10 cellular contexts compared by ENCODE assay signal in the genomic region with DNA sequence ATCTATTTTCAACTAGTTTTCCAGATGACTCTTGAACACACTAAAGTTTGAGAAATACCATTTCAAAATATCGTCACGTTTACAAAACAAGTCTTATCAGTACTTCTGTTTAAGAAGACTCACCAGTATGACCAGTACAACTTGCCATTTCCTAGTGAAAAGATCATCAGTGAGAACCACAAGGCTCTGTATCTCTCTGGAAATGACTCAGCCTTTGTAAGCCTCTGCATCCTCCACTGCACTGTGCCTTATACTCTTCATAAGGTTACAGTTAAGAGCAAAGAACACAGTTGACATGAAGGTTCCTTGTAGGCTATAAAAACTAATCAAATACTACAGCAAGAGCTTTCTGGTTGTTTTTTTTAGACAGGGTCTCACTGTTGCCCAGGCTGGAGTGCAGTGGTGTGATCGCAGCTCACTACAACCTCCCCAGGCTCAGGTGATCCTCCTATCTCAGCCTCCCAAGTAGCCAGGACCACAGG. TPM values are rescaled to one million over a fixed set of nuclear protein-coding genes. Genes with fewer than 3 reads are reported as not detected.
DNase-seq lines count a peak whose midpoint lies in the region; ATAC-seq and TF ChIP-seq lines count a peak whose summit lies in the region.
"Had no signal": no experiment of that assay in that cellular context is flagged by ENCODE, and none has a peak within 500 bp of the region (broad histone marks: within the 10 kb centered on the region; RNA-seq: fewer than 3 reads in every experiment).

No MANE protein-coding gene starts in this region.

- H3K27me3 Mint-ChIP-seq in central memory CD8-positive, alpha-beta T cell, result no peaks in the 10 kb centered on the region
- no peaks in the 10 kb centered on the region; the same call in 1 of the 2 replicates for H3K27me3 Mint-ChIP-seq in H9 (ENCODE audit: low read depth)
- H3K27me3 Mint-ChIP-seq: IgD-negative memory B cell had no signal

- no peak overlapping the region for H3K4ac ChIP-seq in H9 (ENCODE audit: low read depth, low read length)

- no peaks in the 10 kb centered on the region; the same call in 1 of the 2 replicates for H3K79me2 ChIP-seq in H9 (ENCODE audit: insufficient read depth, low read length)

- H2BK15ac ChIP-seq in H9 (ENCODE audit: low read depth, low read length), result no peak overlapping the region

- no peak overlapping the region for H4K91ac ChIP-seq in H9 (ENCODE audit: insufficient read length, low read depth, low read length)

- no CpG with 5 or more reads among the region's 3 CpGs for WGBS in H9 (ENCODE audit: extremely low coverage, insufficient read length, low lambda C conversion rate)

- H3K9me3 ChIP-seq in tibial artery (no peaks in the 10 kb centered on the region), H9 (ENCODE audit: control insufficient read depth, low read depth, low read length) (no peaks in the 10 kb centered on the region)
- H3K9me3 ChIP-seq: heart right ventricle had no signal

- H3K4me1 ChIP-seq in tibial artery (peaks cover 0 to 5% (median 2%) of the 10 kb centered on the region in 4 donors), H9 (ENCODE audit: insufficient read depth, low read length) (peaks cover 2% of the 10 kb centered on the region; the same call in 1 of the 2 replicates)

- no peak overlapping the region for H2BK12ac ChIP-seq in H9 (ENCODE audit: insufficient read length, low read depth, low read length)

- no peak overlapping the region for H2BK5ac ChIP-seq in H9 (ENCODE audit: insufficient read length, low read length)

- peaks cover 2% of the 10 kb centered on the region for H4K20me1 ChIP-seq in H9 (ENCODE audit: control insufficient read depth, insufficient read depth, insufficient read length)

- H3T11ph ChIP-seq in H9 (ENCODE audit: low read length), result no peak overlapping the region

- H2BK20ac ChIP-seq in H9 (ENCODE audit: low read depth, low read length, poor library complexity, severe bottlenecking), result no peak overlapping the region

- H3K4me3 ChIP-seq in tibial artery, result no peak overlapping the region
- H3K4me3 ChIP-seq: heart right ventricle had no signal

- H3K9ac ChIP-seq in H9 (ENCODE audit: extremely low read depth, insufficient read length, low read length), result no peak overlapping the region

- no peak overlapping the region for H2AK5ac ChIP-seq in H9 (ENCODE audit: insufficient read length, low read length)

- H3K14ac ChIP-seq in H9 (ENCODE audit: insufficient read depth, low read length), result no peak overlapping the region

- H3K79me1 ChIP-seq in H9 (ENCODE audit: insufficient read depth, low read depth, low read length, poor library complexity, severe bottlenecking), result peaks cover 11% of the 10 kb centered on the region

- no peak overlapping the region for H4K5ac ChIP-seq in H9 (ENCODE audit: insufficient read length, low read depth, low read length)

- H4K8ac ChIP-seq in H9 (replicated peaks; ENCODE audit: insufficient read length, low read depth, low read length), result no peak overlapping the region

- H2BK120ac ChIP-seq in H9 (ENCODE audit: low read depth, low read length, poor library complexity, severe bottlenecking), result no peak overlapping the region

- no peak overlapping the region for H2AFZ ChIP-seq in H9 (ENCODE audit: low read length)

- H3K18ac ChIP-seq in H9 (ENCODE audit: insufficient read length, low read depth, low read length), result no peak overlapping the region

- H3K56ac ChIP-seq in H9 (ENCODE audit: insufficient read length, low read depth, low read length), result no peak overlapping the region

- ATAC-seq in HG03469 (IDR thresholded peaks at IDR 0.05; ENCODE audit: unreplicated experiment), result peak; percentile 85
- ATAC-seq in central memory CD8-positive, alpha-beta T cell (replicated peaks; ENCODE audit: extremely low read depth, poor library complexity, severe bottlenecking), result peak; percentile 83

- intact Hi-C loops in tibial artery (cut with DNase I; ENCODE audit: low total_unique reads), result no loop called here

- H3K4me2 ChIP-seq in H9 (ENCODE audit: insufficient read depth, insufficient read length, low read length), result no peak overlapping the region

- H3K23ac ChIP-seq in H9 (ENCODE audit: insufficient read length, low read depth, low read length), result no peak overlapping the region

- H3K27ac Mint-ChIP-seq in central memory CD8-positive, alpha-beta T cell (ENCODE audit: low read depth), result peak overlapping the region; percentile 22
- H3K27ac Mint-ChIP-seq in H9, result no peak overlapping the region

- no peaks in the 10 kb centered on the region for H3K27me3 ChIP-seq in tibial artery
- H3K27me3 ChIP-seq in H9 (ENCODE audit: insufficient read depth, low read length), result no peaks in the 10 kb centered on the region
- H3K27me3 ChIP-seq: heart right ventricle had no signal

- peaks cover under 1% of the 10 kb centered on the region for H3K23me2 ChIP-seq in H9 (ENCODE audit: insufficient read length, low read depth, low read length, poor library complexity, severe bottlenecking)

- H3K27ac ChIP-seq in tibial artery, result no peak overlapping the region
- no peak overlapping the region for H3K27ac ChIP-seq in H9 (ENCODE audit: insufficient read length, low read depth, low read length)

- H3K36me3 Mint-ChIP-seq in central memory CD8-positive, alpha-beta T cell (ENCODE audit: insufficient read depth), result peaks cover 30% of the 10 kb centered on the region
- H3K36me3 Mint-ChIP-seq in H9 (ENCODE audit: insufficient read depth in 1 of 3, low read depth in 3 of 3), result peaks cover 29 to 77% (median 69%) of the 10 kb centered on the region in 3 experiments

- no peak overlapping the region for H3K4me3 Mint-ChIP-seq in central memory CD8-positive, alpha-beta T cell
- H3K4me3 Mint-ChIP-seq in H9, result no peak overlapping the region
- H3K4me3 Mint-ChIP-seq: IgD-negative memory B cell had no signal

- DNase-seq in GM03348 (ENCODE audit: low spot score), result peak; percentile 73
- peak; percentile 84 for DNase-seq in GM20000 (ENCODE audit: low spot score)
- no peak for DNase-seq in central memory CD8-positive, alpha-beta T cell (ENCODE audit: low spot score in 2 of 2)
- DNase-seq in stimulated activated CD4-positive, alpha-beta T cell treated with anti-CD3 and anti-CD28 coated beads, Interleukin-12 subunit alpha, Interleukin-12 subunit beta, amount 100 ng/mL, for 4 hours, result no peak
- DNase-seq in tibial artery, result no peak
- no peak for DNase-seq in H9
- DNase-seq in UCSD-AML1 (lab: John Stamatoyannopoulos, UW; ENCODE audit: unreplicated experiment), result no peak
- DNase-seq: heart right ventricle had no signal

- peaks cover 0 to 47% (median 14%) of the 10 kb centered on the region in 3 donors for H3K36me3 ChIP-seq in tibial artery

- H3K4me1 Mint-ChIP-seq in central memory CD8-positive, alpha-beta T cell, result peaks cover 11% of the 10 kb centered on the region
- H3K4me1 Mint-ChIP-seq in H9, result peaks cover 3 to 5% of the 10 kb centered on the region in 2 experiments; a peak in 2 of 4 replicates

- no peaks in the 10 kb centered on the region for H3K9me3 Mint-ChIP-seq in central memory CD8-positive, alpha-beta T cell
- H3K9me3 Mint-ChIP-seq in H9, result no peaks in the 10 kb centered on the region; a peak in 1 of 5 replicates
- H3K9me3 Mint-ChIP-seq: IgD-negative memory B cell had no signal

- TF ChIP-seq CTCF in GM20000 (IDR thresholded peaks at IDR 0.05; ENCODE audit: extremely low read depth, missing control alignments) (no peak), tibial artery (IDR thresholded peaks at IDR 0.05) (no peak), H9 (conservative IDR thresholded peaks at IDR 0.05) (no peak)

RNA-seq across cellular contexts. Expression of gene VTI1B, which starts 5.7 kb away (rescaled TPM):
- 118 and 121 TPM in 2 replicates for total RNA-seq in H9 (2021)

RNA-seq across cellular contexts. Expression of gene RDH11, which starts 15.4 kb away (rescaled TPM):
- 83.2 and 83.4 TPM in 2 replicates for total RNA-seq in H9 (2021)

RNA-seq across cellular contexts. Expression of gene RDH12, which starts 21.5 kb away (rescaled TPM):
- 0.70 and 0.74 TPM in 2 replicates for total RNA-seq in H9 (2021)

Comparison
In these comparisons a context has a peak if more than half of its experiments do, and no peak if none do; other contexts are left out.
1. DNase-seq: peak in GM03348 (single experiment) and GM20000 (single experiment); none in central memory CD8-positive, alpha-beta T cell (0 of 2), stimulated activated CD4-positive, alpha-beta T cell treated with anti-CD3 and anti-CD28 coated beads, Interleukin-12 subunit alpha, Interleukin-12 subunit beta, amount 100 ng/mL, for 4 hours (single experiment), tibial artery (0 of 2), H9 (single experiment) and UCSD-AML1 (single experiment).